ENCODE assay signal across 1 cellular context in the genomic region with DNA sequence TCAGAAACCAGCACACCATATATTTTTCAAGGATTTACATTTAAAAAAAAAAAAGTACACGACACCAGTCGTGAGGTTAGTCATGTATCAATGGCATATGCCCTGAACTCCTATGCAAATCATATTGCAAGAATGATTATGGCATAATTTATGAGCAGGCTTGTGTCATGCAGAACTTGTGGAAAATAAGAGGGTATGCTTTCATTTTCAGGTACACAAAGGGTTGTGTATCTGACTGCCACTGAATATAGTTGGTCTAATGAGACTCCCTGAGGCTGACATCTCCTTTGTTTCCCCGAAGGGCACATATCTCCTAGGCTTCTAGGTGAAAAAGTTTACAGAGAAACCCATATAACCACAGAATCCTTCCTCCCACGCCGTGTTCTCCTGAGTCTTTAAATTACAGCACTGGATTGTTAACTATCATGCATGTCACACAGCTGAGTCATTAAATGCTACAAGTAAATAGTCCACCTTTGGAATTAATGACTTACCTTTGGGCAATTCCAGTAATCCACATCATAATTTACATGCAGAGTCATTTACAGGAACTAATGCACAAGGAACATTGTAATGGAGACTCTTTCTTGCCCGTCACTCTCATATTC.
TF ChIP-seq lines count a peak whose summit lies in the region.

No MANE protein-coding gene starts in this region.

TF ChIP-seq in HCT116, 20 proteins besides CTCF, POLR2A, EP300 and RAD21 (continued from another document):
- TF ChIP-seq TCF7L2 (IDR thresholded peaks at IDR 0.05; ENCODE audit: borderline replicate concordance, extremely low read depth, insufficient read depth, insufficient read length) (no peak), JUND (IDR thresholded peaks at IDR 0.05) (peak; percentile 35)
